24 cellular contexts compared by ENCODE assay signal in genomic region chr3:161422171-161422693, GRCh38. TPM values are rescaled to one million over a fixed set of nuclear protein-coding genes. Genes with fewer than 3 reads are reported as not detected.
DNase-seq lines count a peak whose midpoint lies in the region; FAIRE-seq and TF ChIP-seq lines count a peak whose summit lies in the region.
"Had no signal": no experiment of that assay in that cellular context is flagged by ENCODE, and none has a peak within 500 bp of the region (broad histone marks: within the 10 kb centered on the region; RNA-seq: fewer than 3 reads in every experiment).

No MANE protein-coding gene starts in this region.

- H3K4me2 ChIP-seq in H1 (ENCODE audit: insufficient read depth in 1 of 2, low read depth in 2 of 2, low read length in 2 of 2) = no peak overlapping the region; a peak in 1 of 4 replicates
- H3K4me2 ChIP-seq in neural progenitor cell = no peak overlapping the region
- H3K4me2 ChIP-seq: BLaER1 treated with 17β-estradiol and CSF1 and Interleukin-3, amounts not matched to agents 10 nM and 100 nM had no signal

- H3K4ac ChIP-seq in H1 (replicated peaks; ENCODE audit: insufficient read length, low read depth, low read length) = peak overlapping the region; percentile 87

- no peaks in the 10 kb centered on the region; the same call in 1 of the 2 replicates for H3K23me2 ChIP-seq in H1 (ENCODE audit: low read depth, low read length)

- H3K4me1 Mint-ChIP-seq in neural progenitor cell = peaks cover 25% of the 10 kb centered on the region
- peaks cover 6% of the 10 kb centered on the region; the same call in 1 of the 2 replicates for H3K4me1 Mint-ChIP-seq in HFFc6 (ENCODE audit: low read depth)

- H3K27ac Mint-ChIP-seq in neural progenitor cell (no peak overlapping the region), HFFc6 (no peak overlapping the region)
- H3K27ac Mint-ChIP-seq: CD8-positive, alpha-beta T cell had no signal

- TF ChIP-seq CTCF in H1 (IDR thresholded peaks at IDR 0.05; ENCODE audit: control extremely low read depth in 1 of 3, insufficient read depth in 1 of 3, low read depth in 1 of 3, low read length in 3 of 3) (no peak), neural progenitor cell (IDR thresholded peaks at IDR 0.05) (no peak), HFFc6 (IDR thresholded peaks at IDR 0.05) (no peak)

- H3K79me1 ChIP-seq in H1 (ENCODE audit: low read depth, low read length) = no peaks in the 10 kb centered on the region

- H3K23ac ChIP-seq in H1 (ENCODE audit: insufficient read length) = no peak overlapping the region

- peak overlapping the region; percentile 98 for H2BK20ac ChIP-seq in H1 (ENCODE audit: low read length)

- no peaks in the 10 kb centered on the region for H3K9me3 Mint-ChIP-seq in neural progenitor cell
- H3K9me3 Mint-ChIP-seq in HFFc6 = no peaks in the 10 kb centered on the region

- no peak for TF ChIP-seq EP300 in H1 (IDR thresholded peaks at IDR 0.05; ENCODE audit: borderline replicate concordance in 1 of 2, low read depth in 2 of 2, low read length in 2 of 2)

- H3F3A ChIP-seq in neural progenitor cell (ENCODE audit: low read depth) = peaks cover 22% of the 10 kb centered on the region

- H3K9ac ChIP-seq in H1 (replicated peaks in 1 of 4; ENCODE audit: extremely low read depth in 1 of 4, low read depth in 3 of 4, low read length in 3 of 4) = no peak overlapping the region
- no peak overlapping the region for H3K9ac ChIP-seq in neural progenitor cell
- H3K9ac ChIP-seq: BLaER1 treated with 17β-estradiol and CSF1 and Interleukin-3, amounts not matched to agents 10 nM and 100 nM had no signal

- H3K9me3 ChIP-seq in H1 (ENCODE audit: insufficient read depth in 2 of 2, low read depth in 1 of 2, low read length in 1 of 2) (peaks cover 3 to 7% of the 10 kb centered on the region in 2 experiments; a peak in 1 of 4 replicates), neural progenitor cell (ENCODE audit: low read depth) (no peaks in the 10 kb centered on the region)
- H3K9me3 ChIP-seq: Peyer's patch, SJSA1 had no signal

- no peak for FAIRE-seq in H1 (lab: Jason Lieb, UNC)
- FAIRE-seq: G401.6, GM12892, K562 had no signal

- H3K27ac ChIP-seq in H1 (ENCODE audit: low read depth, low read length) (no peak overlapping the region), neural progenitor cell (no peak overlapping the region)
- H3K27ac ChIP-seq: 22Rv1; BLaER1 treated with 17β-estradiol and CSF1 and Interleukin-3, amounts not matched to agents 10 nM and 100 nM; Peyer's patch had no signal

- POLR2A ChIA-PET in H1 (lab: Charles Lee; ENCODE audit: partially characterized antibody) = interaction anchor here (0.6 to 1.5 kb wide), 3 partner anchors 105 to 223 kb away, joined by 3 to 5 read pairs (median 3); partner anchors contain the start of gene NMD3

- H2BK5ac ChIP-seq in H1 (ENCODE audit: low read depth, low read length) = peak overlapping the region; percentile 86

- no peak overlapping the region for H4K5ac ChIP-seq in H1 (ENCODE audit: insufficient read length, low read depth, low read length)

- no peak overlapping the region for H4K8ac ChIP-seq in H1 (ENCODE audit: extremely low read depth, insufficient read depth, low read length)

- WGBS in H1 (ENCODE audit: extremely low coverage in 1 of 2, insufficient coverage in 1 of 2, insufficient read length in 1 of 2, insufficient replicate concordance in 2 of 2, low coverage in 1 of 2, low lambda C conversion rate in 2 of 2, missing lambda C conversion rate in 1 of 2), 2 experiments = 86% methylated on average over 2 of the region's 2 CpGs; no CpG with 5 or more reads in 1 of the 2 experiments

- no peak overlapping the region for H3K14ac ChIP-seq in H1 (ENCODE audit: insufficient read length)

- CTCF ChIA-PET in H1 (lab: Charles Lee; ENCODE audit: partially characterized antibody) = interaction anchor here (0.6 to 5.7 kb wide), 18 partner anchors 13 to 917 kb away, joined by 3 to 61 read pairs (median 4); partner anchors contain the start of genes B3GALNT1 and SPTSSB

- H3K79me2 ChIP-seq in H1 (ENCODE audit: control insufficient read depth in 1 of 2, insufficient read depth in 2 of 2, low read length in 2 of 2) (no peaks in the 10 kb centered on the region), neural progenitor cell (ENCODE audit: low read depth) (no peaks in the 10 kb centered on the region)

- H3K36me3 ChIP-seq in H1 (ENCODE audit: control insufficient read depth in 2 of 4, insufficient read depth in 4 of 4, low read length in 3 of 4) (no peaks in the 10 kb centered on the region), neural progenitor cell (no peaks in the 10 kb centered on the region)
- H3K36me3 ChIP-seq: BLaER1 treated with 17β-estradiol and CSF1 and Interleukin-3, amounts not matched to agents 10 nM and 100 nM; Peyer's patch; SJSA1 had no signal

- H3K36me3 Mint-ChIP-seq in neural progenitor cell = no peaks in the 10 kb centered on the region
- H3K36me3 Mint-ChIP-seq in HFFc6 (ENCODE audit: low read depth) = no peaks in the 10 kb centered on the region
- H3K36me3 Mint-ChIP-seq: CD8-positive, alpha-beta T cell had no signal

- H3K18ac ChIP-seq in H1 (ENCODE audit: extremely low read depth, low read length) = peak overlapping the region; percentile 64; the same call in 1 of the 2 replicates

- H3K4me3 ChIP-seq in H1 (ENCODE audit: extremely low read depth in 1 of 4, insufficient read depth in 2 of 4, low read depth in 3 of 4, low read length in 4 of 4) (no peak overlapping the region), neural progenitor cell (no peak overlapping the region)
- H3K4me3 ChIP-seq: BLaER1 treated with 17β-estradiol and CSF1 and Interleukin-3, amounts not matched to agents 10 nM and 100 nM; K562; Peyer's patch; SJSA1 had no signal

- H3K27me3 ChIP-seq in H1 (replicated peaks in 1 of 4; ENCODE audit: control insufficient read depth in 3 of 4, extremely low read depth in 1 of 4, insufficient read depth in 3 of 4, low read length in 3 of 4) (no peaks in the 10 kb centered on the region), neural progenitor cell (no peaks in the 10 kb centered on the region)
- H3K27me3 ChIP-seq: BLaER1 treated with 17β-estradiol and CSF1 and Interleukin-3, amounts not matched to agents 10 nM and 100 nM; Peyer's patch; SJSA1 had no signal

- H2AFZ ChIP-seq in H1 (ENCODE audit: low read length) (no peak overlapping the region), neural progenitor cell (replicated peaks) (peak overlapping the region; percentile 1)

- no peak overlapping the region for H3K56ac ChIP-seq in H1 (replicated peaks; ENCODE audit: insufficient read length, low read depth, low read length)

- H2BK12ac ChIP-seq in H1 (ENCODE audit: low read depth, low read length) = peak overlapping the region; percentile 96

- H4K91ac ChIP-seq in H1 (replicated peaks; ENCODE audit: insufficient read length, low read length) = peak overlapping the region; percentile 83

- H3K27me3 Mint-ChIP-seq in neural progenitor cell (ENCODE audit: insufficient read depth, low read depth) = no peaks in the 10 kb centered on the region
- H3K27me3 Mint-ChIP-seq in HFFc6 (ENCODE audit: insufficient read depth) = peaks cover under 1% of the 10 kb centered on the region; the same call in 1 of the 2 replicates

- no peak for TF ChIP-seq POLR2A in H1 (IDR thresholded peaks at IDR 0.05; ENCODE audit: control extremely low read depth in 1 of 2, low read depth in 2 of 2, low read length in 2 of 2)

- TF ChIP-seq RAD21 in H1 (IDR thresholded peaks at IDR 0.05 in 1 of 2, conservative IDR thresholded peaks at IDR 0.05 in 1 of 2; ENCODE audit: low read depth in 2 of 2, low read length in 2 of 2) = no peak

- H3K4me1 ChIP-seq in H1 (replicated peaks in 1 of 4; ENCODE audit: control insufficient read depth in 3 of 4, insufficient read depth in 4 of 4, low read length in 3 of 4) = peaks cover 3 to 17% (median 13%) of the 10 kb centered on the region in 4 experiments; a peak in 6 of 7 replicates
- H3K4me1 ChIP-seq in neural progenitor cell = peaks cover 36% of the 10 kb centered on the region
- H3K4me1 ChIP-seq: Peyer's patch had no signal

- peak; percentile 17 for DNase-seq in DMS53 (lab: John Stamatoyannopoulos, UW)
- no peak for DNase-seq in DMS53 treated with DMSO at 0.1 percent for 48 hours (lab: John Stamatoyannopoulos, UW; ENCODE audit: unreplicated experiment)
- peak; percentile 46 for DNase-seq in LHCN-M2 (ENCODE audit: low read depth)
- no peak for DNase-seq in H1 (ENCODE audit: low read depth in 1 of 2, low spot score in 2 of 2)
- no peak for DNase-seq in neural progenitor cell (ENCODE audit: low spot score)
- no peak for DNase-seq in HFFc6
- no peak for DNase-seq in OCI-M1 (lab: John Stamatoyannopoulos, UW)
- DNase-seq in activated effector memory CD4-positive, alpha-beta T cell treated with Interleukin-2 at 50 U/mL for 16 hours = no peak
- DNase-seq: CD8-positive, alpha-beta T cell; GOT3; MM.1S; NCI-H1048; NCI-H1436; NCI-H187 treated with DMSO at 0.1 percent for 48 hours; NCI-H2107; Peyer's patch had no signal

- H2BK120ac ChIP-seq in H1 (replicated peaks; ENCODE audit: low read depth, low read length) = peak overlapping the region; percentile 76

- H2BK15ac ChIP-seq in H1 (ENCODE audit: low read length) = no peak overlapping the region

- H4K20me1 ChIP-seq in H1 (replicated peaks in 1 of 2; ENCODE audit: control insufficient read depth in 1 of 2, insufficient read depth in 2 of 2, low read length in 2 of 2) (no peaks in the 10 kb centered on the region), neural progenitor cell (ENCODE audit: low read depth) (no peaks in the 10 kb centered on the region)
- H4K20me1 ChIP-seq: BLaER1 treated with 17β-estradiol and CSF1 and Interleukin-3, amounts not matched to agents 10 nM and 100 nM had no signal

- no peak overlapping the region for H3K4me3 Mint-ChIP-seq in neural progenitor cell
- H3K4me3 Mint-ChIP-seq in HFFc6 = no peak overlapping the region
- H3K4me3 Mint-ChIP-seq: CD8-positive, alpha-beta T cell had no signal

- H2AK5ac ChIP-seq in H1 (ENCODE audit: low read depth, low read length) = no peak overlapping the region

TF ChIP-seq in H1, 55 proteins besides CTCF, POLR2A, EP300 and RAD21 (continues in another document):
- TF ChIP-seq YY1 (IDR thresholded peaks at IDR 0.05; ENCODE audit: low read depth, low read length) (no peak), ZNF274 (IDR thresholded peaks at IDR 0.05; ENCODE audit: borderline replicate concordance, extremely low read depth, low read length) (no peak), ASH2L (IDR thresholded peaks at IDR 0.05; ENCODE audit: low read length) (no peak)

RNA-seq across cellular contexts. Expression of gene SPTSSB, which starts 50.9 kb away (rescaled TPM):
- total RNA-seq in LHCN-M2 (2014; rRNA removed) (not detected in 2 replicates), neural progenitor cell (ENCODE audit: low replicate concordance) (1.1 and 1.2 TPM in 2 replicates)
- not detected for polyA plus RNA-seq in LHCN-M2 (2012)
- total RNA-seq in H1 (2021; fragmentation: NEBNext Ultra II Directional; extraction: Animal tissue kit (Norgen Biotek cat#: 25700)) = 11.7 and 33.4 TPM in 2 replicates
- polyA plus RNA-seq in H1 (2011; rRNA removed) = 17.7 and 52.5 TPM in 2 replicates
- polyA plus RNA-seq in H1 (2011; cell fraction: cytosol; rRNA removed) = 12.5 TPM
- polyA plus RNA-seq in H1 (2011; cell fraction: nucleus; rRNA removed) = 16.3 TPM
- polyA plus RNA-seq in H1 (2012, experiment 1 of 2) = 5.6 to 13.9 TPM (median 10.4 TPM) in 4 replicates
- polyA plus RNA-seq in H1 (2012, experiment 2 of 2) = 1.1 TPM
- polyA plus RNA-seq in H1 (2013, experiment 1 of 2) = 21.8 TPM
- 23.2 TPM for polyA plus RNA-seq in H1 (2013, experiment 2 of 2)
- polyA minus RNA-seq in H1 (2011; rRNA and poly(A)+ RNA removed) = 9.3 and 13.2 TPM in 2 replicates
- polyA minus RNA-seq in H1 (2011; cell fraction: cytosol; rRNA and poly(A)+ RNA removed) = 12.0 TPM
- polyA minus RNA-seq in H1 (2011; cell fraction: nucleus; rRNA and poly(A)+ RNA removed) = 23.0 TPM
- total RNA-seq in HFFc6 (2021; fragmentation: NEBNext Ultra II Directional; extraction: Animal tissue kit (Norgen Biotek cat#: 25700)) = not detected
- total RNA-seq: CD8-positive, alpha-beta T cell; Daoy; NCI-H460; Peyer's patch; SJSA1 had no signal
- polyA plus RNA-seq: K562 had no signal

Comparison
In these comparisons a context has a peak if more than half of its experiments do, and no peak if none do; other contexts are left out.
1. DNase-seq: peak in DMS53 (single experiment) and LHCN-M2 (single experiment); none in DMS53 treated with DMSO at 0.1 percent for 48 hours (single experiment), H1 (0 of 2), neural progenitor cell (single experiment), HFFc6 (single experiment), OCI-M1 (single experiment) and activated effector memory CD4-positive, alpha-beta T cell treated with Interleukin-2 at 50 U/mL for 16 hours (single experiment).